In the genomic region with DNA sequence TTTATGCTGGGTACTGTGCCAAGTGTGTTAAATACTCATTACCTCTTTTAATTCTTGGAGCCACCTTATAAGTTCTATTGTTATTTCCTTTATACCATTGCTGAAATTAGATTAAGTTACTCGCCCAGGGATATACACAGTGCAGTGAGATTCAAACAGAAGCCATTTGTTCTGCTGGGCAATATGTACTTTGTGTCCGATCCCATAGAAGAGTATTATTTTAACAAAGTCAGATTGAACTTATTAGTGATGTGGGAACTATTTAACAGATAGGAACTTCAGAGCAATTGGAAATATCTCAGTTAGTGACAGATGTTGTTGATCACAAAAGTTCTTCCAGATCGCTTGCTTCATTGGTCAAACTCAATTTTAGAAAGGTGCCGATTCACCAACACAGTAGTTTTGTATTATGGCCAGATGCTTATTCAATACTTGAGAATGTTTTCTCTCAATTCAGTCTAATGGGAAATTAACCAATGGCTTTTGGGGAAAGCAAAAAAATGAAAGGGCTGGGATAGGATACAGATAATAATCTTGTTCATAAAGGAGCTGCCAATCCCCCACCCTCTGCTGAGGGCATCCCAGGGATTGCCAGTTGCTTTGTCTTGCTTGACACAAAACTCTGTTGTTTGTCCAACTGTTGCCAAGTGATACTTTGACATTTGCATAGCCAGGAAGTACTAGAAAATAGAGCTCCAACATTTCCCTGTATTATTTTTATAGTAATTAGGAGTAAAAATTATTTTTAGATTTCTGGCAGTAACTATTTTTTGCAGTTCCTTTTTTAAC, we compare ENCODE assay signal across 23 cellular contexts.
DNase-seq lines count a peak whose midpoint lies in the region; ATAC-seq, FAIRE-seq and TF ChIP-seq lines count a peak whose summit lies in the region.
"Had no signal": no experiment of that assay in that cellular context is flagged by ENCODE, and none has a peak within 500 bp of the region (broad histone marks: within the 10 kb centered on the region; RNA-seq: fewer than 3 reads in every experiment).

No MANE protein-coding gene starts in this region.

- H3K4me1 ChIP-seq in heart right ventricle (peaks cover 0 to 21% (median 11%) of the 10 kb centered on the region in 9 donors), right atrium auricular region (no peaks in the 10 kb centered on the region), kidney (ENCODE audit: control insufficient read depth in 1 of 2, insufficient read depth in 1 of 2, low read depth in 1 of 2, low read length in 2 of 2) (peaks cover 0 to 4% of the 10 kb centered on the region in 2 donors)

- H3K27ac ChIP-seq in heart right ventricle (peak overlapping the region in 2 of 10 donors; percentile 21 to 26), right atrium auricular region (no peak overlapping the region), kidney (ENCODE audit: low read depth in 2 of 2, low read length in 2 of 2) (no peak overlapping the region), substantia nigra (ENCODE audit: low read depth, low read length, poor library complexity, severe bottlenecking) (peak overlapping the region; percentile 1)
- H3K27ac ChIP-seq: esophagus squamous epithelium, ovary, tibial artery had no signal

- H3K4me3 Mint-ChIP-seq in immature natural killer cell, result no peak overlapping the region
- H3K4me3 Mint-ChIP-seq: activated naive CD4-positive, alpha-beta T cell treated with anti-CD3 and anti-CD28 coated beads, Interleukin-2, amount 10 ng/mL, durations not matched to agents 7 days and 5 days; effector memory CD8-positive, alpha-beta T cell; naive B cell had no signal

- no peaks in the 10 kb centered on the region for H3K36me3 Mint-ChIP-seq in immature natural killer cell
- H3K36me3 Mint-ChIP-seq: activated naive CD4-positive, alpha-beta T cell treated with anti-CD3 and anti-CD28 coated beads, Interleukin-2, amount 10 ng/mL, durations not matched to agents 7 days and 5 days; naive B cell had no signal

- 64 to 72% methylated on average over 4 of the region's 4 CpGs for WGBS in heart right ventricle, 2 donors

- no peak for TF ChIP-seq CTCF in heart right ventricle (IDR thresholded peaks at IDR 0.05)
- TF ChIP-seq CTCF in right atrium auricular region (IDR thresholded peaks at IDR 0.05), result no peak
- TF ChIP-seq CTCF in kidney (IDR thresholded peaks at IDR 0.05; ENCODE audit: borderline replicate concordance, extremely low read depth, insufficient read depth), result no peak

- H3K27ac Mint-ChIP-seq in immature natural killer cell, result no peak overlapping the region
- H3K27ac Mint-ChIP-seq: activated naive CD4-positive, alpha-beta T cell treated with anti-CD3 and anti-CD28 coated beads, Interleukin-2, amount 10 ng/mL, durations not matched to agents 7 days and 5 days; effector memory CD8-positive, alpha-beta T cell; naive B cell had no signal

- peaks cover 0 to 5% (median 0%) of the 10 kb centered on the region in 6 donors for H3K9me3 Mint-ChIP-seq in immature natural killer cell
- H3K9me3 Mint-ChIP-seq: activated naive CD4-positive, alpha-beta T cell treated with anti-CD3 and anti-CD28 coated beads, Interleukin-2, amount 10 ng/mL, durations not matched to agents 7 days and 5 days had no signal

- ATAC-seq in heart right ventricle (peak in 7 of 8 donors; percentile 38 to 82 (median 63)), HG02885 (IDR thresholded peaks at IDR 0.05; ENCODE audit: poor library complexity, unreplicated experiment) (no peak)
- ATAC-seq: effector memory CD8-positive, alpha-beta T cell; HepG2 had no signal

- H3K4me1 Mint-ChIP-seq in immature natural killer cell, result no peaks in the 10 kb centered on the region
- H3K4me1 Mint-ChIP-seq: activated naive CD4-positive, alpha-beta T cell treated with anti-CD3 and anti-CD28 coated beads, Interleukin-2, amount 10 ng/mL, durations not matched to agents 7 days and 5 days; naive B cell had no signal

- H3K27me3 ChIP-seq in heart right ventricle (no peaks in the 10 kb centered on the region), right atrium auricular region (no peaks in the 10 kb centered on the region)
- H3K27me3 ChIP-seq: esophagus squamous epithelium, ovary, tibial artery had no signal

- DNase-seq in heart right ventricle (peak in 1 of 2 donors; percentile 19), right atrium auricular region (ENCODE audit: low spot score) (no peak), amygdala (lab: John Stamatoyannopoulos, UW) (peak in 34 of 56 donors; percentile 2 to 79 (median 32)), kidney (no peak), substantia nigra (lab: John Stamatoyannopoulos, UW) (peak in 32 of 49 donors; percentile 5 to 77 (median 36)), immature natural killer cell (no peak)
- no peak for DNase-seq in activated T-cell treated with anti-CD3 and anti-CD28 coated beads, Interleukin-2, amount 50 U/mL, for 1 hour
- DNase-seq: ACHN; activated CD4-positive, CD25-positive, alpha-beta regulatory T cell treated with anti-CD3 and anti-CD28 coated beads, Interleukin-2, amount 50 U/mL, for 72 hours; activated naive CD4-positive, alpha-beta T cell treated with anti-CD3 and anti-CD28 coated beads, Interleukin-2, amount 10 ng/mL, durations not matched to agents 7 days and 5 days; activated T-cell treated with anti-CD3 and anti-CD28 coated beads, Interleukin-2, amount 50 U/mL, for 48 hours; DMS79 treated with DMSO at 0.1 percent for 48 hours; effector memory CD8-positive, alpha-beta T cell; esophagus squamous epithelium; mesenchymal stem cell; naive B cell; NCI-H1417 treated with DMSO at 0.1 percent for 48 hours; ovary; stimulated activated naive CD4-positive, alpha-beta T cell; SW 1271; tibial artery had no signal

- H3K36me3 ChIP-seq in heart right ventricle (no peaks in the 10 kb centered on the region), right atrium auricular region (no peaks in the 10 kb centered on the region), kidney (ENCODE audit: control insufficient read depth in 1 of 2, insufficient read depth in 2 of 2, low read length in 2 of 2) (no peaks in the 10 kb centered on the region)
- H3K36me3 ChIP-seq: esophagus squamous epithelium, ovary, tibial artery had no signal

- peak; percentile 55 for FAIRE-seq in kidney (lab: Jason Lieb, UNC)
- FAIRE-seq: HepG2 had no signal

- peaks cover 2 to 3% (median 2%) of the 10 kb centered on the region in 3 donors for H3K27me3 Mint-ChIP-seq in immature natural killer cell (ENCODE audit: low read depth in 3 of 3)
- H3K27me3 Mint-ChIP-seq: activated naive CD4-positive, alpha-beta T cell treated with anti-CD3 and anti-CD28 coated beads, Interleukin-2, amount 10 ng/mL, durations not matched to agents 7 days and 5 days had no signal

- H3K4me3 ChIP-seq in heart right ventricle (no peak overlapping the region), right atrium auricular region (no peak overlapping the region), kidney (ENCODE audit: low read length in 2 of 2) (no peak overlapping the region)
- H3K4me3 ChIP-seq: esophagus squamous epithelium, ovary, tibial artery had no signal

- H3K9me3 ChIP-seq in heart right ventricle, result no peaks in the 10 kb centered on the region
- H3K9me3 ChIP-seq in right atrium auricular region, result no peaks in the 10 kb centered on the region
- H3K9me3 ChIP-seq in kidney (ENCODE audit: control insufficient read depth in 1 of 2, low read length in 2 of 2), result no peaks in the 10 kb centered on the region
- H3K9me3 ChIP-seq: esophagus squamous epithelium, ovary, tibial artery had no signal

- no peak overlapping the region for H3K9ac ChIP-seq in kidney (ENCODE audit: low read length in 2 of 2)

- intact Hi-C loops in heart right ventricle (cut with DNase I) (loop anchor here in 1 of 10 donors (10.0 kb wide), 1 partner anchor 115 kb away; no protein-coding TSS in a partner anchor), kidney (cut with DNase I) (no loop called here)

Comparison
In these comparisons a context has a peak if more than half of its experiments do, and no peak if none do; other contexts are left out.
1. DNase-seq: peak in amygdala (34 of 56) and substantia nigra (32 of 49); none in right atrium auricular region (single experiment), kidney (single experiment), activated T-cell treated with anti-CD3 and anti-CD28 coated beads, Interleukin-2, amount 50 U/mL, for 1 hour (single experiment) and immature natural killer cell (0 of 3).